8 cellular contexts compared by ENCODE assay signal in the genomic region with DNA sequence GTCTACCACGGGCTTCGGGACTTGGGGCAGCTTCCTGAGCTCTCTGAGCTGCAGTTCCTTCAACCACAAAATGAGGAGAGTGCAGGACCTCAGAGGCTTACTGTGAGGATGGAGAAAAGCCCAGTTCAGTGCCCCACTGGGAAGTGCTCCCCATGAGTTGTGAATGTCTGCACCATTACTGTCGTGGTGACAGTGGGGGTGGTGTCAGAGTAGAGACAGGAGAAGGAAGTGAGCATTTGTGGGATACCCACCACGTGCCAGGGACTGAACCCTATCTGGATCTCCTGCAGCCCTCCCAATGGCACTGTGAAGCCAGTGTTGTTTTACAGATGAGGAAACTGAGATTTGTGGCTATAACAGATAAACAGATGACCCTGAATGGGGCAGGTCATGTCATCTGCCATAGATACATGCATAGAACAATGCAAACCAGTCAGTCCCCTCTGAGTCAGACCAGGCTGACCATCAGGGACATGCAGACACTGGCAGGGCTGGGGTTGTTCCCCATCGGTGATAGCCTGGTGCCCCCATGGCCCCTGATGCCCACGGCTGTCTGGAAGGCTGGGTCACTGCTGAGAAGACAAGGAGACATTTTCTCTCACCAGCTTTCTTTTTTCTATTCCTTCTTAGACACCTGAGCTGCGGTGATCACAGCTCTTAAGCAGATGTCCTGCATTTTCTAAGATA.
DNase-seq lines count a peak whose midpoint lies in the region; ATAC-seq, FAIRE-seq and TF ChIP-seq lines count a peak whose summit lies in the region.

No MANE protein-coding gene starts in this region.

- WGBS in A549 (ENCODE audit: missing lambda C conversion rate): 77% methylated on average over 6 of the region's 7 CpGs
- WGBS in right lobe of liver (ENCODE audit: insufficient coverage, low coverage, low lambda C conversion rate, missing lambda C conversion rate): 70% methylated on average over 3 of the region's 7 CpGs

- 0 out of 3 replicates have a peak, but pooled peaks cover 8% of the 10 kb centered on the region for H3K4me1 ChIP-seq in A549
- H3K4me1 ChIP-seq in right lobe of liver: no peaks in the 10 kb centered on the region

- ATAC-seq in A549: no peak; a peak in 2 of 6 replicates
- peak; percentile 28 for ATAC-seq in GM21723 (IDR thresholded peaks at IDR 0.05; ENCODE audit: unreplicated experiment)
- peak in 3 of 4 donors; percentile 2 to 3 (median 2) for ATAC-seq in right lobe of liver

- DNase-seq in A549 (ENCODE audit: low read depth in 1 of 2, low spot score in 1 of 2): no peak
- no peak for DNase-seq in activated CD4-positive, alpha-beta memory T cell treated with anti-CD3 and anti-CD28 coated beads for 36 hours
- no peak for DNase-seq in right lobe of liver
- DNase-seq in NCI-H2107 (lab: John Stamatoyannopoulos, UW): no peak
- DNase-seq in hypothalamus (lab: John Stamatoyannopoulos, UW): no peak
- DNase-seq in caudate nucleus (lab: John Stamatoyannopoulos, UW): no peak
- no peak for DNase-seq in D721Med (ENCODE audit: insufficient read length, low spot score)

- H3K4me3 ChIP-seq in A549 (peak overlapping the region; percentile 83), right lobe of liver (peak overlapping the region in 1 of 3 donors; percentile 55)

- H3K27ac Mint-ChIP-seq in activated CD4-positive, alpha-beta memory T cell treated with anti-CD3 and anti-CD28 coated beads for 36 hours: peak overlapping the region; percentile 60

- CTCF ChIA-PET in A549 (lab: Yijun Ruan, JAX): interaction anchor here (0.6 to 2.2 kb wide), 3 partner anchors 8 to 142 kb away, joined by 3 to 6 read pairs (median 4); no protein-coding TSS in a partner anchor
- CTCF ChIA-PET in activated CD4-positive, alpha-beta memory T cell treated with anti-CD3 and anti-CD28 coated beads for 36 hours (lab: Charles Lee): interaction anchor here (1.1 kb wide), 1 partner anchor 257 kb away, joined by 3 read pairs; no protein-coding TSS in a partner anchor

- POLR2A ChIA-PET in A549 (lab: Yijun Ruan, JAX): no interaction called here
- POLR2A ChIA-PET in activated CD4-positive, alpha-beta memory T cell treated with anti-CD3 and anti-CD28 coated beads for 36 hours (lab: Charles Lee): interaction anchor here (1.3 kb wide), 1 partner anchor 9 kb away, joined by 4 read pairs; no protein-coding TSS in a partner anchor

- H3K27me3 Mint-ChIP-seq in activated CD4-positive, alpha-beta memory T cell treated with anti-CD3 and anti-CD28 coated beads for 36 hours: no peaks in the 10 kb centered on the region

- H3K27me3 ChIP-seq in right lobe of liver: peaks cover 0 to 5% of the 10 kb centered on the region in 2 donors

- H3K27ac ChIP-seq in A549: peak overlapping the region; percentile 83 to 96
- H3K27ac ChIP-seq in right lobe of liver: no peak overlapping the region
- H3K27ac ChIP-seq in caudate nucleus (ENCODE audit: low read depth, low read length): no peak overlapping the region

- peaks cover 9% of the 10 kb centered on the region for H3K36me3 Mint-ChIP-seq in activated CD4-positive, alpha-beta memory T cell treated with anti-CD3 and anti-CD28 coated beads for 36 hours

- FAIRE-seq in A549 (lab: Jason Lieb, UNC): no peak
- no peak for FAIRE-seq in D721Med (lab: Jason Lieb, UNC)

- H3K4me3 Mint-ChIP-seq in activated CD4-positive, alpha-beta memory T cell treated with anti-CD3 and anti-CD28 coated beads for 36 hours: peak overlapping the region; percentile 83

- no peaks in the 10 kb centered on the region for H3K9me3 Mint-ChIP-seq in activated CD4-positive, alpha-beta memory T cell treated with anti-CD3 and anti-CD28 coated beads for 36 hours

- H3K9me3 ChIP-seq in A549 (no peaks in the 10 kb centered on the region), right lobe of liver (no peaks in the 10 kb centered on the region)

- H3K4me1 Mint-ChIP-seq in activated CD4-positive, alpha-beta memory T cell treated with anti-CD3 and anti-CD28 coated beads for 36 hours (ENCODE audit: low read depth): peaks cover 15% of the 10 kb centered on the region

- H3K4me2 ChIP-seq in A549: peak overlapping the region; percentile 85

- no peak for TF ChIP-seq EP300 in A549 (IDR thresholded peaks at IDR 0.05)

- TF ChIP-seq CTCF in A549 (IDR thresholded peaks at IDR 0.05): no peak
- no peak for TF ChIP-seq CTCF in right lobe of liver (IDR thresholded peaks at IDR 0.05)
- no peak for TF ChIP-seq CTCF in D721Med (IDR thresholded peaks at IDR 0.05; ENCODE audit: insufficient read depth, missing control alignments)

- intact Hi-C loops in activated CD4-positive, alpha-beta memory T cell treated with anti-CD3 and anti-CD28 coated beads for 36 hours (cut with micrococcal nuclease): loop anchor here (2.0 kb wide), 1 partner anchor 61 kb away; a partner anchor contains a TSS
- intact Hi-C loops in right lobe of liver (cut with DNase I): no loop called here

- no peak for TF ChIP-seq RAD21 in A549 (conservative IDR thresholded peaks at IDR 0.05 in 1 of 2, IDR thresholded peaks at IDR 0.05 in 1 of 2)

- no peaks in the 10 kb centered on the region for H3K36me3 ChIP-seq in right lobe of liver

- TF ChIP-seq POLR2A in A549 (IDR thresholded peaks at IDR 0.05; ENCODE audit: low read length) (no peak), right lobe of liver (IDR thresholded peaks at IDR 0.05) (no peak)

TF ChIP-seq in A549, 52 proteins besides CTCF, POLR2A, EP300 and RAD21:
- TF ChIP-seq HOXB5 (CRISPR knock-in tag; IDR thresholded peaks at IDR 0.05) (no peak), SMC3 (IDR thresholded peaks at IDR 0.05) (no peak), GATA3 (IDR thresholded peaks at IDR 0.05; ENCODE audit: borderline replicate concordance) (no peak), ZNF302 (CRISPR knock-in tag; IDR thresholded peaks at IDR 0.05) (no peak)
TF ChIP-seq in A549: peak in this region for 0.

Comparison
In these comparisons a context has a peak if more than half of its experiments do, and no peak if none do; other contexts are left out.
1. ATAC-seq: peak in GM21723 (single experiment) and right lobe of liver (3 of 4); none in A549 (0 of 2).
2. H3K27ac ChIP-seq: peak in A549 (2 of 2); none in right lobe of liver (0 of 3) and caudate nucleus (single experiment).